ENCODE assay signal across 8 cellular contexts in the genomic region with DNA sequence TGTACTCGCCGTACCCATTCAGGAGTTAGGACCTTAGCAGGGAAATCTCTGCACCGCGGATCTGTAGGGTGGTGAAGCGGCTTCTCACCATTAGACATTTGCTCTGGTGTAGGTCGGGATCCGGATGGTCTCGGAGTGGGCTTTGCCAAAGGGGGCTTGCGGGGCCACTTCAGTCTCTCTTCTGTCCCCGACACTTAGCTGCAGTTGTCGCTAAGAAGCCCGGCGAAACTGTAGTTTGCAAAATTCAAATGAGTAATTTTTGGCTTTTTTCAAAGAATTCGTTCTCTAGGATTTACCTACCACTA. TPM values are rescaled to one million over a fixed set of nuclear protein-coding genes. Genes with fewer than 3 reads are reported as not detected.
DNase-seq lines count a peak whose midpoint lies in the region.

No MANE protein-coding gene starts in this region.

- H3K9me3 ChIP-seq in iPS-15b (ENCODE audit: control insufficient read depth, insufficient read depth, low read length): no peaks in the 10 kb centered on the region
- no peaks in the 10 kb centered on the region for H3K9me3 ChIP-seq in subcutaneous abdominal adipose tissue (ENCODE audit: control insufficient read depth in 5 of 5, low read length in 5 of 5)

- H3K9me3 Mint-ChIP-seq in activated CD4-positive, alpha-beta memory T cell treated with anti-CD3 and anti-CD28 coated beads for 36 hours: no peaks in the 10 kb centered on the region

- CTCF ChIA-PET in activated CD4-positive, alpha-beta memory T cell treated with anti-CD3 and anti-CD28 coated beads for 36 hours (lab: Charles Lee): interaction anchor here (0.9 to 1.2 kb wide), 2 partner anchors 8 to 21 kb away, joined by 3 to 4 read pairs; no protein-coding TSS in a partner anchor

- no peaks in the 10 kb centered on the region for H3K27me3 ChIP-seq in iPS-15b (ENCODE audit: control insufficient read depth, insufficient read depth, low read length)
- H3K27me3 ChIP-seq in subcutaneous abdominal adipose tissue (ENCODE audit: control insufficient read depth in 5 of 5, insufficient read depth in 4 of 5, low read length in 5 of 5): no peaks in the 10 kb centered on the region

- H3K9ac ChIP-seq in iPS-15b (ENCODE audit: low read depth, low read length) (peak overlapping the region; percentile 71), subcutaneous abdominal adipose tissue (ENCODE audit: low read length in 5 of 5) (peak overlapping the region; percentile 92 to 99 (median 95))

- peak overlapping the region; percentile 94 for H3K27ac Mint-ChIP-seq in activated CD4-positive, alpha-beta memory T cell treated with anti-CD3 and anti-CD28 coated beads for 36 hours

- POLR2A ChIA-PET in activated CD4-positive, alpha-beta memory T cell treated with anti-CD3 and anti-CD28 coated beads for 36 hours (lab: Charles Lee): no interaction called here

- DNase-seq in NCI-H510A treated with DMSO at 0.1 percent for 48 hours (lab: John Stamatoyannopoulos, UW): peak; percentile 39
- DNase-seq in NCI-H510A (lab: John Stamatoyannopoulos, UW): no peak
- DNase-seq in activated CD4-positive, alpha-beta memory T cell treated with anti-CD3 and anti-CD28 coated beads for 36 hours: no peak
- DNase-seq in NCI-H128 (lab: John Stamatoyannopoulos, UW; ENCODE audit: unreplicated experiment): no peak
- DNase-seq in NCI-H748 treated with DMSO at 0.1 percent for 48 hours (lab: John Stamatoyannopoulos, UW): no peak
- no peak for DNase-seq in A172 (ENCODE audit: low spot score)

- H3K4me1 ChIP-seq in iPS-15b (ENCODE audit: control insufficient read depth, insufficient read depth, low read length): peaks cover 21% of the 10 kb centered on the region
- H3K4me1 ChIP-seq in subcutaneous abdominal adipose tissue (ENCODE audit: control insufficient read depth in 5 of 5, insufficient read depth in 5 of 5, low read length in 5 of 5): peaks cover 0 to 17% (median 16%) of the 10 kb centered on the region in 5 donors

- H3K27ac ChIP-seq in subcutaneous abdominal adipose tissue (ENCODE audit: low read depth, low read length): peak overlapping the region; percentile 89

- peaks cover 2% of the 10 kb centered on the region for H3K36me3 Mint-ChIP-seq in activated CD4-positive, alpha-beta memory T cell treated with anti-CD3 and anti-CD28 coated beads for 36 hours

- no peaks in the 10 kb centered on the region for H3K27me3 Mint-ChIP-seq in activated CD4-positive, alpha-beta memory T cell treated with anti-CD3 and anti-CD28 coated beads for 36 hours

- intact Hi-C loops in activated CD4-positive, alpha-beta memory T cell treated with anti-CD3 and anti-CD28 coated beads for 36 hours (cut with micrococcal nuclease): loop anchor here (1.0 to 5.0 kb wide), 5 partner anchors 17 to 397 kb away; partner anchors contain the start of genes ATG5 and MTRES1

- peaks cover 15% of the 10 kb centered on the region for H3K4me1 Mint-ChIP-seq in activated CD4-positive, alpha-beta memory T cell treated with anti-CD3 and anti-CD28 coated beads for 36 hours (ENCODE audit: low read depth)

- H3K36me3 ChIP-seq in iPS-15b (ENCODE audit: control insufficient read depth, insufficient read depth, low read length): no peaks in the 10 kb centered on the region
- no peaks in the 10 kb centered on the region for H3K36me3 ChIP-seq in subcutaneous abdominal adipose tissue (ENCODE audit: control insufficient read depth in 5 of 5, insufficient read depth in 5 of 5, low read length in 5 of 5)

- peak overlapping the region; percentile 92 for H3K4me3 Mint-ChIP-seq in activated CD4-positive, alpha-beta memory T cell treated with anti-CD3 and anti-CD28 coated beads for 36 hours

- H3K4me3 ChIP-seq in iPS-15b (ENCODE audit: low read depth, low read length): peak overlapping the region; percentile 97
- H3K4me3 ChIP-seq in subcutaneous abdominal adipose tissue (ENCODE audit: low read depth in 1 of 5, low read length in 5 of 5): peak overlapping the region; percentile 87 to 99 (median 97)

RNA-seq across cellular contexts. Expression of gene QRSL1, which starts 0.4 kb away (rescaled TPM):
- total RNA-seq in activated CD4-positive, alpha-beta memory T cell treated with anti-CD3 and anti-CD28 coated beads for 36 hours: 10 to 100 TPM; 13.2 to 13.9 TPM
- total RNA-seq in A172 (2014; rRNA removed; shearing (Covaris generic)): 15.4 and 16.2 TPM in 2 replicates

RNA-seq across cellular contexts. Expression of gene RTN4IP1, which starts 0.5 kb away (rescaled TPM):
- 1 to 10 TPM; 8.0 to 8.5 TPM for total RNA-seq in activated CD4-positive, alpha-beta memory T cell treated with anti-CD3 and anti-CD28 coated beads for 36 hours
- 9.9 and 10.9 TPM in 2 replicates for total RNA-seq in A172 (2014; rRNA removed; shearing (Covaris generic))
